Comparison of ENCODE assay signal across 1 cellular context in the genomic region with DNA sequence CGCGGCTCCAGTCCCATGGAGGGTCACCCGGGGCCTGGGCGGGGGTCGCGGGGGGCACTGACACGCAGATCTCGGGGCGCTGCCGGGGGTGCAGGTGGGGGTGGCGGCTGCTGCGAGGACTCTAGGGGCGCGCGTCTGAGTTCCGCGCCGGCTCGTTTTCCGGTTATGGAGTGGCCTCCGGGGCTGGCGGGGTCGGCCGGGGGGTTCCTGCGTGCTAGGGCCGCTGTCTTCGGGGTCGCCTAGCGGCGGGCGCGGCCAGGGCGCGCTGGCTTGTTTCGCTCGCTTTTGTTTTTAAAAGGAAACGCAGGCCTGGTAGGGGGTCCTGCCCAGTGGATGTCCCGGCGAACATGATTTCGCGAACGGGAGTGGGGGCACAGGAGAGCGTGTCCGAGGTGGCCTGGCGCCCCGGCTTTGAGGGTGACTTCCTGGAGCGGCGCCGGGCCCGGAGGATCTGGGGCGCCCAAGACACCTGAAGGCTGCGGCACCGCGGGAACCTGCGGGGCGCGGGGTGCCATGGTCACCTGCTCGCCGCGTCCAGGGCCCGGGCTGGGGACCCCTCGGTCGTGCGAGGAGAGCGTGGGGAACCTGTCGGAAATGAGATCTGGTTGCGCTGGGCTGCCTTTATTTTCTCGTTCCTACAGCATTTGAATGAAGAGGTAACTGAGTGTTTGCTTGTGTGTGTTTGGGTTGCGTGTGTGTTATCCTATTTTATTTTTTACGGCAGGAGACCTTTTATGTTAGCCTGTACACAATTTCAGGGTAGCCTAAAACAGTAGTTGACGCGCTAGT.
TF ChIP-seq lines count a peak whose summit lies in the region.

No MANE protein-coding gene starts in this region.

TF ChIP-seq in K562, 482 proteins besides CTCF, POLR2A, EP300 and RAD21 (continued from another document):
- TF ChIP-seq ELK1 (CRISPR knock-in tag; IDR thresholded peaks at IDR 0.05): no peak
- TF ChIP-seq BRCA1 (IDR thresholded peaks at IDR 0.05): no peak
- no peak for TF ChIP-seq BRCA1 (CRISPR knock-in tag; IDR thresholded peaks at IDR 0.05)
- no peak for TF ChIP-seq GABPB1 (CRISPR knock-in tag; IDR thresholded peaks at IDR 0.05)
- TF ChIP-seq SIX5 (IDR thresholded peaks at IDR 0.05; ENCODE audit: borderline replicate concordance in 1 of 2, insufficient read depth in 1 of 2, low read depth in 1 of 2, low read length in 2 of 2): no peak
- TF ChIP-seq CHD1 (IDR thresholded peaks at IDR 0.05; ENCODE audit: low read length): peak; percentile 61
- TF ChIP-seq TSC22D4 (tag; IDR thresholded peaks at IDR 0.05): no peak
- TF ChIP-seq KAT7 (CRISPR knock-in tag; IDR thresholded peaks at IDR 0.05; ENCODE audit: borderline replicate concordance): no peak
- TF ChIP-seq SFPQ (IDR thresholded peaks at IDR 0.05; ENCODE audit: low read depth, low read length): no peak
- TF ChIP-seq GATAD2B (IDR thresholded peaks at IDR 0.05; ENCODE audit: borderline replicate concordance): 0 out of 2 replicates have a peak, but pooled peaks have one; percentile 59
- TF ChIP-seq CBX1 (IDR thresholded peaks at IDR 0.05; ENCODE audit: low read depth): no peak
- TF ChIP-seq ZBTB5 (IDR thresholded peaks at IDR 0.05): no peak
- no peak for TF ChIP-seq HMBOX1 (IDR thresholded peaks at IDR 0.05)
- TF ChIP-seq GTF2F1 (IDR thresholded peaks at IDR 0.05; ENCODE audit: low read depth, low read length): no peak
- TF ChIP-seq ZNF140 (CRISPR knock-in tag; IDR thresholded peaks at IDR 0.05): no peak
- TF ChIP-seq SRSF3 (IDR thresholded peaks at IDR 0.05; ENCODE audit: insufficient read depth, low read length): no peak
- TF ChIP-seq NELFE (IDR thresholded peaks at IDR 0.05; ENCODE audit: insufficient read depth, insufficient read length): no peak
- TF ChIP-seq CHAMP1 (IDR thresholded peaks at IDR 0.05): no peak
- TF ChIP-seq TOE1 (IDR thresholded peaks at IDR 0.05; ENCODE audit: borderline replicate concordance): no peak
- no peak for TF ChIP-seq TOE1 (CRISPR knock-in tag; IDR thresholded peaks at IDR 0.05; ENCODE audit: borderline replicate concordance, low read depth)
- TF ChIP-seq, protein P1, sequence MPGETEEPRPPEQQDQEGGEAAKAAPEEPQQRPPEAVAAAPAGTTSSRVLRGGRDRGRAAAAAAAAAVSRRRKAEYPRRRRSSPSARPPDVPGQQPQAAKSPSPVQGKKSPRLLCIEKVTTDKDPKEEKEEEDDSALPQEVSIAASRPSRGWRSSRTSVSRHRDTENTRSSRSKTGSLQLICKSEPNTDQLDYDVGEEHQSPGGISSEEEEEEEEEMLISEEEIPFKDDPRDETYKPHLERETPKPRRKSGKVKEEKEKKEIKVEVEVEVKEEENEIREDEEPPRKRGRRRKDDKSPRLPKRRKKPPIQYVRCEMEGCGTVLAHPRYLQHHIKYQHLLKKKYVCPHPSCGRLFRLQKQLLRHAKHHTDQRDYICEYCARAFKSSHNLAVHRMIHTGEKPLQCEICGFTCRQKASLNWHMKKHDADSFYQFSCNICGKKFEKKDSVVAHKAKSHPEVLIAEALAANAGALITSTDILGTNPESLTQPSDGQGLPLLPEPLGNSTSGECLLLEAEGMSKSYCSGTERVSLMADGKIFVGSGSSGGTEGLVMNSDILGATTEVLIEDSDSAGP (CRISPR knock-in tag; IDR thresholded peaks at IDR 0.05): no peak
- no peak; a peak in 1 of 4 replicates for TF ChIP-seq RCOR1 (IDR thresholded peaks at IDR 0.05; ENCODE audit: borderline replicate concordance in 1 of 2, low read depth in 2 of 2, low read length in 2 of 2)
- no peak for TF ChIP-seq HDAC3 (IDR thresholded peaks at IDR 0.05; ENCODE audit: borderline replicate concordance, partially characterized antibody)
- TF ChIP-seq ZBTB33 (CRISPR knock-in tag; IDR thresholded peaks at IDR 0.05): no peak
- TF ChIP-seq RBM22 (IDR thresholded peaks at IDR 0.05; ENCODE audit: low read depth, low read length, poor library complexity, severe bottlenecking): peak; percentile 75
- TF ChIP-seq PHF20 (IDR thresholded peaks at IDR 0.05; ENCODE audit: partially characterized antibody): no peak
- TF ChIP-seq, protein P2, sequence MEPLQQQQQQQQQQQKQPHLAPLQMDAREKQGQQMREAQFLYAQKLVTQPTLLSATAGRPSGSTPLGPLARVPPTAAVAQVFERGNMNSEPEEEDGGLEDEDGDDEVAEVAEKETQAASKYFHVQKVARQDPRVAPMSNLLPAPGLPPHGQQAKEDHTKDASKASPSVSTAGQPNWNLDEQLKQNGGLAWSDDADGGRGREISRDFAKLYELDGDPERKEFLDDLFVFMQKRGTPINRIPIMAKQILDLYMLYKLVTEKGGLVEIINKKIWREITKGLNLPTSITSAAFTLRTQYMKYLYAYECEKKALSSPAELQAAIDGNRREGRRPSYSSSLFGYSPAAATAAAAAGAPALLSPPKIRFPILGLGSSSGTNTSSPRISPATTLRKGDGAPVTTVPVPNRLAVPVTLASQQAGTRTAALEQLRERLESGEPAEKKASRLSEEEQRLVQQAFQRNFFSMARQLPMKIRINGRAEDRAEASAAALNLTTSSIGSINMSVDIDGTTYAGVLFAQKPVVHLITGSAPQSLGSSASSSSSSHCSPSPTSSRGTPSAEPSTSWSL (CRISPR knock-in tag; IDR thresholded peaks at IDR 0.05; ENCODE audit: borderline replicate concordance): no peak
